In the genomic region with DNA sequence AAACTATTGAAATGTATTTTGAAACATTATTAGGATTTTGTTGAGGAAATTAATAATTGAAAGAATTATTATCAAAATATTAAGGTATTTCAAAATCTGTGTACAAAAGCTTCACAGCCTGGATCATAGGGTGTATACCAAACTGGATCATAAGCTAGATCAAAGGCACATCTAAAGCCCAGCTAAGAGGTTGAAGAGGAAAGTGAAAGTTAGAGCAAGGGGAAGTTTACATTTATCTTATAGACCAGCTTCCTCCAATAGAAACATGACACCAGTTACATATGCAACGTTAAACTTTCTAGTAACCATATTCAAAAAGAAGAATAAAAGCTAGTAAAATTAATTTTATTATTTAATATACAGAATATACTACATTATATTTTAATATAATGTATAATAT, we compare ENCODE assay signal across 19 cellular contexts.
"Had no signal": no experiment of that assay in that cellular context is flagged by ENCODE, and none has a peak within 500 bp of the region (broad histone marks: within the 10 kb centered on the region; RNA-seq: fewer than 3 reads in every experiment).

No MANE protein-coding gene starts in this region.

- ATAC-seq: effector memory CD8-positive, alpha-beta T cell; left ventricle myocardium superior; naive thymus-derived CD8-positive, alpha-beta T cell; stimulated activated memory B cell treated with anti-CD40 and anti-IgM and Interleukin-4, amounts not matched to agents 10 μg/mL and 1 μg/mL and 100 μg/mL, for 72 hours had no signal

- H3K27me3 ChIP-seq: ascending aorta, breast epithelium, transverse colon, vagina had no signal

- H3K4me3 Mint-ChIP-seq: dendritic cell treated with granulocyte-macrophage colony-stimulating factor and Interleukin-4, amounts not matched to agents 40 ng/mL and 50 ng/mL, for 4 days; effector memory CD8-positive, alpha-beta T cell; memory B cell; naive thymus-derived CD8-positive, alpha-beta T cell; stimulated activated memory B cell treated with anti-CD40 and anti-IgM and Interleukin-4, amounts not matched to agents 10 μg/mL and 1 μg/mL and 100 μg/mL, for 72 hours had no signal

- H3K79me2 ChIP-seq: parathyroid adenoma had no signal

- H3K27me3 Mint-ChIP-seq: dendritic cell treated with granulocyte-macrophage colony-stimulating factor and Interleukin-4, amounts not matched to agents 40 ng/mL and 50 ng/mL, for 4 days; effector memory CD8-positive, alpha-beta T cell; memory B cell; naive thymus-derived CD8-positive, alpha-beta T cell; stimulated activated memory B cell treated with anti-CD40 and anti-IgM and Interleukin-4, amounts not matched to agents 10 μg/mL and 1 μg/mL and 100 μg/mL, for 72 hours had no signal

- DNase-seq: activated CD4-positive, alpha-beta T cell treated with anti-CD3 and anti-CD28 coated beads, Interleukin-2, amount 50 U/mL, for 1 hour; activated CD4-positive, CD25-positive, alpha-beta regulatory T cell; activated naive CD4-positive, alpha-beta T cell treated with Interleukin-2 at 50 U/mL for 16 hours; activated T-cell treated with anti-CD3 and anti-CD28 coated beads for 4 hours; effector memory CD8-positive, alpha-beta T cell; foreskin melanocyte; left ventricle myocardium superior; naive thymus-derived CD8-positive, alpha-beta T cell; retina; stimulated activated CD4-positive, alpha-beta T cell treated with anti-CD3 and anti-CD28 coated beads, Interleukin-12 subunit alpha, Interleukin-12 subunit beta, amount 100 ng/mL, for 4 hours; substantia nigra; transverse colon had no signal

- H2AFZ ChIP-seq: parathyroid adenoma had no signal

- H3K36me3 Mint-ChIP-seq: memory B cell; stimulated activated memory B cell treated with anti-CD40 and anti-IgM and Interleukin-4, amounts not matched to agents 10 μg/mL and 1 μg/mL and 100 μg/mL, for 72 hours had no signal

- H3K27ac ChIP-seq: ascending aorta, breast epithelium, parathyroid adenoma, transverse colon, vagina had no signal

- H3K9ac ChIP-seq: parathyroid adenoma had no signal

- H3K4me1 Mint-ChIP-seq: memory B cell; stimulated activated memory B cell treated with anti-CD40 and anti-IgM and Interleukin-4, amounts not matched to agents 10 μg/mL and 1 μg/mL and 100 μg/mL, for 72 hours had no signal

- H3K9me3 ChIP-seq: ascending aorta, transverse colon, vagina had no signal

- H3K9me3 Mint-ChIP-seq: dendritic cell treated with granulocyte-macrophage colony-stimulating factor and Interleukin-4, amounts not matched to agents 40 ng/mL and 50 ng/mL, for 4 days; effector memory CD8-positive, alpha-beta T cell; memory B cell; stimulated activated memory B cell treated with anti-CD40 and anti-IgM and Interleukin-4, amounts not matched to agents 10 μg/mL and 1 μg/mL and 100 μg/mL, for 72 hours had no signal

- H3K4me1 ChIP-seq: ascending aorta, breast epithelium, parathyroid adenoma, transverse colon, vagina had no signal

- H3K4me3 ChIP-seq: ascending aorta, breast epithelium, transverse colon, vagina had no signal

- H3K27ac Mint-ChIP-seq: dendritic cell treated with granulocyte-macrophage colony-stimulating factor and Interleukin-4, amounts not matched to agents 40 ng/mL and 50 ng/mL, for 4 days; effector memory CD8-positive, alpha-beta T cell; memory B cell; naive thymus-derived CD8-positive, alpha-beta T cell; stimulated activated memory B cell treated with anti-CD40 and anti-IgM and Interleukin-4, amounts not matched to agents 10 μg/mL and 1 μg/mL and 100 μg/mL, for 72 hours had no signal

- H3K36me3 ChIP-seq: ascending aorta, breast epithelium, transverse colon, vagina had no signal
